In the genomic region with DNA sequence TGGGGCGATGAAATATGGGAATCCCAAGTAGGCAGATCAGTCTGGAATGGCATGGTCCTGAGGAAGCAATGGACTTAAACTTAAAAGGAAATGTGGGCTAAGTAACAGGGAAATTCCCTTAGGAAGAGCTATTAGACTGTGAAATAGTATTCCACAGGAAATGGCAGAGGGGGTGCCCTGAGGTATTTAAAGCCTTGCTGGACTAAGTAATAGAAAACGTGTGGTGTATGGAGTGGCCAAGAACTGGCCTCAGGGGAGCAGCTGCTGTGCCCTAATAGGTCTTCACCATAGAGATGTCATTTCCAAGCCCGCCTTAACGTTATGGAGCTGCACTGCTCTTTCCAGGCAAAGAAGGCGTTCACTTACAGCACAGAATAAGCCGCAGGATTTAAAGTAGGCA, we compare ENCODE assay signal across 19 cellular contexts.
A peak's percentile ranks its signal among the peaks of the same experiment; 100 is the strongest.
DNase-seq lines count a peak whose midpoint lies in the region; ATAC-seq and TF ChIP-seq lines count a peak whose summit lies in the region.
"Had no signal": no experiment of that assay in that cellular context is flagged by ENCODE, and none has a peak within 500 bp of the region (broad histone marks: within the 10 kb centered on the region; RNA-seq: fewer than 3 reads in every experiment).

No MANE protein-coding gene starts in this region.

- ATAC-seq in HG03095 (IDR thresholded peaks at IDR 0.05; ENCODE audit: unreplicated experiment) = no peak
- ATAC-seq in GM18907 (IDR thresholded peaks at IDR 0.05; ENCODE audit: unreplicated experiment) = no peak
- ATAC-seq in sciatic nerve = no peak
- ATAC-seq: PC-3 had no signal

- no peak overlapping the region for H3K4me3 ChIP-seq in AG10803 (ENCODE audit: low read length)
- H3K4me3 ChIP-seq: BLaER1, SK-N-MC had no signal

- intact Hi-C loops in sciatic nerve (cut with DNase I) = no loop called here

- TF ChIP-seq CTCF in AG10803 (conservative IDR thresholded peaks at IDR 0.05; ENCODE audit: low read length) = no peak

- DNase-seq in AG10803 (ENCODE audit: low read depth) (peak; percentile 48), M059J (ENCODE audit: low read depth) (peak; percentile 7), dermis blood vessel endothelial cell (peak; percentile 36), myocyte (ENCODE audit: low read depth) (peak; percentile 49), D341Med (ENCODE audit: low spot score) (no peak), sciatic nerve (ENCODE audit: low spot score) (no peak)
- DNase-seq: ACHN, DMS 273 treated with DMSO at 0.1 percent for 48 hours, EL, H9, NCI-H1436 treated with DMSO at 0.1 percent for 48 hours, NCI-H2081 treated with DMSO at 0.1 percent for 48 hours, NCI-H446, NCI-H748 treated with DMSO at 0.1 percent for 48 hours, PC-3 had no signal

Comparison
In these comparisons a context has a peak if more than half of its experiments do, and no peak if none do; other contexts are left out.
1. DNase-seq: peak in AG10803 (single experiment), M059J (single experiment), dermis blood vessel endothelial cell (single experiment) and myocyte (single experiment); none in D341Med (single experiment) and sciatic nerve (single experiment).